9 cellular contexts compared by ENCODE assay signal in the genomic region with DNA sequence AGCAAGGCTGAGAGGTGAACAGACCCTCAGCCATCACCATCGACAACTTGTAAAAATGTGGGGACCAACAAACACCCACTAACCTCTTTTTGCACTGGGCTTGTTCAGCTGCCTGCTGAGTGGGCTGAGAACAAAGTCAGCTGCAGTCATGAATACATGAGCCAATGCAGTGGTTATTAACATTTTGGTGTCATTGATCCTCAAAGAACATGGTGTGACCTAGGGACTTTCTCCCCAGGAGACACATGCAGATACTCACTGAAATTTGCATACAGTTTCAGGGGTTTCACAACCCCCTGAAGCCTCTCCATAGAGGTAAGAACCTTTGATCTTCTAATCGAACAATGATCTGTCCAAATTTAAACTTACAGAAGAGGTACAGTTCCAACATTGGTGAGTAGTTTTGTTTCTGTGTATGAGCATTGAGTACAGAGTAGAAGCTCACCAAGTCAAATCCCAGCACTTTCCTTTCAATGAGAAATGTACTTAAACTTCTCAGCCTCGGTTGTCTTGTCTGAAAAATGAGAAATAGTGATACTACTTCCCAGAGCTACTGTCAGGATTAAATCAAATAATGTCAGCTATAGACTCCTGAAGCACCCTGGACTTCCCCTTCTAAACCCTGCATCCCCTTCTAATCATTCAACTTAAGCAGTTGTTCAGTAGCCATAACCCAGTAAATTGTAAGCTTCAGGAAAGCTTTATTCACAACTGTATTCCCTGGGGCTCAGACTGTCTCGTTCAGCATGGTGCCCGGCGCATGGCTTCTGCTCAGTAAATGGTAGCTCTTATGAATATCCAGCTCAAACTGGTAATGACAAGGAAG.
A peak's percentile ranks its signal among the peaks of the same experiment; 100 is the strongest.
DNase-seq lines count a peak whose midpoint lies in the region; ATAC-seq and TF ChIP-seq lines count a peak whose summit lies in the region.
"Had no signal": no experiment of that assay in that cellular context is flagged by ENCODE, and none has a peak within 500 bp of the region (broad histone marks: within the 10 kb centered on the region; RNA-seq: fewer than 3 reads in every experiment).

No MANE protein-coding gene starts in this region.

- no peak overlapping the region for H4K8ac ChIP-seq in mesendoderm (ENCODE audit: low read depth, low read length)

- H3K23ac ChIP-seq in mesendoderm (ENCODE audit: low read length) = no peak overlapping the region

- POLR2A ChIA-PET in A673 (lab: Charles Lee; ENCODE audit: low non-redundant PET) = no interaction called here

- CTCF ChIA-PET in A673 (lab: Charles Lee) = no interaction called here

- H3K27ac ChIP-seq in mesendoderm (ENCODE audit: low read depth, low read length) (peak overlapping the region; percentile 60), spleen (no peak overlapping the region), A673 (ENCODE audit: low read depth, low read length, poor library complexity, severe bottlenecking) (no peak overlapping the region)

- ATAC-seq in GM18517 (IDR thresholded peaks at IDR 0.05; ENCODE audit: unreplicated experiment) = peak; percentile 87
- peak; percentile 79 for ATAC-seq in HG03175 (IDR thresholded peaks at IDR 0.05; ENCODE audit: unreplicated experiment)

- H3K4me3 ChIP-seq in mesendoderm (ENCODE audit: low read length) = no peak overlapping the region
- no peak overlapping the region for H3K4me3 ChIP-seq in spleen
- no peak overlapping the region for H3K4me3 ChIP-seq in A673 (ENCODE audit: low read depth, low read length, poor library complexity, severe bottlenecking)

- intact Hi-C loops in spleen (cut with DNase I; ENCODE audit: low total_unique reads) (no loop called here), A673 (cut with micrococcal nuclease; ENCODE audit: unreplicated experiment) (no loop called here)

- H3K4ac ChIP-seq in mesendoderm (ENCODE audit: low read depth, low read length) = no peak overlapping the region

- DNase-seq in GM20000 (ENCODE audit: low spot score) = peak; percentile 67
- DNase-seq in mesendoderm = no peak
- DNase-seq in spleen = no peak
- DNase-seq in NCI-H2171 treated with DMSO at 0.1 percent for 48 hours (lab: John Stamatoyannopoulos, UW) = no peak
- no peak for DNase-seq in epidermal melanocyte (ENCODE audit: insufficient read length, low spot score)
- no peak for DNase-seq in A673 (ENCODE audit: low spot score)
- DNase-seq: NCI-H2029 treated with DMSO at 0.1 percent for 48 hours had no signal

- TF ChIP-seq CTCF in GM20000 (IDR thresholded peaks at IDR 0.05; ENCODE audit: extremely low read depth, missing control alignments) = no peak
- no peak for TF ChIP-seq CTCF in spleen (IDR thresholded peaks at IDR 0.05 in 8 of 11, conservative IDR thresholded peaks at IDR 0.05 in 3 of 11)
- no peak for TF ChIP-seq CTCF in A673 (conservative IDR thresholded peaks at IDR 0.05; ENCODE audit: low read depth, low read length)

- H3K27me3 ChIP-seq in mesendoderm (ENCODE audit: insufficient read depth, low read length, poor library complexity) (no peaks in the 10 kb centered on the region), spleen (replicated peaks in 1 of 7) (no peaks in the 10 kb centered on the region), A673 (replicated peaks; ENCODE audit: insufficient read depth, low read depth, low read length, poor library complexity) (no peaks in the 10 kb centered on the region)

- no peak overlapping the region for H4K5ac ChIP-seq in mesendoderm (ENCODE audit: low read length)

- no peaks in the 10 kb centered on the region for H3K79me1 ChIP-seq in mesendoderm (ENCODE audit: low read length)

- no peak for TF ChIP-seq POLR2A in spleen (IDR thresholded peaks at IDR 0.05)

- no peaks in the 10 kb centered on the region for H3K9me3 ChIP-seq in spleen
- H3K9me3 ChIP-seq in A673 (ENCODE audit: low read depth, low read length, poor library complexity, severe bottlenecking) = no peaks in the 10 kb centered on the region

- no peaks in the 10 kb centered on the region for H3K79me2 ChIP-seq in mesendoderm (ENCODE audit: control insufficient read depth, insufficient read depth, low read length)

- H2BK15ac ChIP-seq in mesendoderm (replicated peaks; ENCODE audit: low read depth) = no peak overlapping the region

- no peak overlapping the region for H3K4me2 ChIP-seq in mesendoderm (ENCODE audit: low read length)

- H3K4me1 ChIP-seq in mesendoderm (ENCODE audit: control insufficient read depth, low read depth, low read length) = peaks cover 8% of the 10 kb centered on the region
- H3K4me1 ChIP-seq in spleen = peaks cover 5 to 29% (median 12%) of the 10 kb centered on the region in 6 donors
- H3K4me1 ChIP-seq in A673 (ENCODE audit: insufficient read depth, low read length, poor library complexity, severe bottlenecking) = no peaks in the 10 kb centered on the region

- no TSS peak for BruUV-seq in A673 (replicated peaks; lab: Mats Ljungman, UMichigan)

- H3K56ac ChIP-seq in mesendoderm (ENCODE audit: low read length) = peak overlapping the region; percentile 38

- WGBS in mesendoderm (ENCODE audit: extremely low coverage, insufficient coverage, low lambda C conversion rate) = no CpG with 5 or more reads among the region's 6 CpGs
- WGBS in spleen, 5 donors = 61 to 82% (median 78%) methylated on average over 6 of the region's 6 CpGs

- peak overlapping the region; percentile 84 for H2AK5ac ChIP-seq in mesendoderm (ENCODE audit: low read length)

- no peaks in the 10 kb centered on the region for H3K36me3 ChIP-seq in mesendoderm (ENCODE audit: control insufficient read depth, insufficient read depth, low read length)
- no peaks in the 10 kb centered on the region for H3K36me3 ChIP-seq in spleen
- no peaks in the 10 kb centered on the region for H3K36me3 ChIP-seq in A673 (ENCODE audit: insufficient read depth, low read length, poor library complexity, severe bottlenecking)

- no peak overlapping the region for H3K9ac ChIP-seq in mesendoderm (ENCODE audit: low read length)

- H3K18ac ChIP-seq in mesendoderm (ENCODE audit: low read length) = peak overlapping the region; percentile 53

- H2BK120ac ChIP-seq in mesendoderm (ENCODE audit: low read depth, low read length) = peak overlapping the region; percentile 35

- H2BK5ac ChIP-seq in mesendoderm (ENCODE audit: low read length) = peak overlapping the region; percentile 48
